17 cellular contexts compared by ENCODE assay signal in genomic region chr7:22219739-22220493, GRCh38.
A peak's percentile ranks its signal among the peaks of the same experiment; 100 is the strongest.
DNase-seq lines count a peak whose midpoint lies in the region; ATAC-seq, FAIRE-seq and TF ChIP-seq lines count a peak whose summit lies in the region.
"Had no signal": no experiment of that assay in that cellular context is flagged by ENCODE, and none has a peak within 500 bp of the region (broad histone marks: within the 10 kb centered on the region; RNA-seq: fewer than 3 reads in every experiment).

No MANE protein-coding gene starts in this region.

- H2AFZ ChIP-seq in PC-9: no peak overlapping the region
- H2AFZ ChIP-seq: GM23248 had no signal

- H4K20me1 ChIP-seq in PC-9 (ENCODE audit: insufficient read depth): no peaks in the 10 kb centered on the region

- TF ChIP-seq EP300 in sigmoid colon (IDR thresholded peaks at IDR 0.05): no peak

- POLR2A ChIA-PET in PC-9 (lab: Charles Lee; ENCODE audit: unreplicated experiment): no interaction called here

- no peaks in the 10 kb centered on the region for H3F3A ChIP-seq in PC-9 (ENCODE audit: insufficient read depth, low read depth)

- H3K27ac ChIP-seq in kidney (ENCODE audit: low read depth in 2 of 2, low read length in 2 of 2) (peak overlapping the region in 1 of 2 donors; percentile 76), sigmoid colon (peak overlapping the region; percentile 54 to 66 (median 62)), PC-9 (no peak overlapping the region)
- H3K27ac ChIP-seq: GM23248 had no signal

- H3K4me3 ChIP-seq in kidney (ENCODE audit: low read length in 2 of 2): peak overlapping the region; percentile 70 to 88
- peak overlapping the region; percentile 14 to 28 (median 22) for H3K4me3 ChIP-seq in sigmoid colon
- H3K4me3 ChIP-seq in PC-9: no peak overlapping the region
- H3K4me3 ChIP-seq: GM23248 had no signal

- DNase-seq in Right ventricle myocardium inferior (ENCODE audit: missing footprints) (no peak), cardiac septum (ENCODE audit: low spot score) (no peak), kidney (no peak), sigmoid colon (no peak), NCI-H748 (lab: John Stamatoyannopoulos, UW; ENCODE audit: unreplicated experiment) (no peak), PC-9 (no peak)
- DNase-seq in activated CD4-positive, CD25-positive, alpha-beta regulatory T cell (lab: John Stamatoyannopoulos, UW): no peak
- DNase-seq: 8988T; CD4-positive, CD25-positive, alpha-beta regulatory T cell; GM23248; IMR-90; NCI-H1048; NCI-H226; stimulated activated CD4-positive, alpha-beta T cell treated with anti-CD3 and anti-CD28 coated beads, Interleukin-2, amount 100 ng/mL, for 48 hours; SW 1271 had no signal

- ATAC-seq in Right ventricle myocardium inferior (peak; percentile 65), GM19395 (IDR thresholded peaks at IDR 0.05; ENCODE audit: unreplicated experiment) (no peak)

- TF ChIP-seq CTCF in kidney (IDR thresholded peaks at IDR 0.05; ENCODE audit: borderline replicate concordance, extremely low read depth, insufficient read depth): no peak
- TF ChIP-seq CTCF in sigmoid colon (IDR thresholded peaks at IDR 0.05): no peak
- TF ChIP-seq CTCF in PC-9 (conservative IDR thresholded peaks at IDR 0.05): no peak

- WGBS in sigmoid colon, 2 donors: 75 to 84% methylated on average over 10 of the region's 10 CpGs

- H3K4me2 ChIP-seq in PC-9: no peak overlapping the region

- no peaks in the 10 kb centered on the region for H3K79me2 ChIP-seq in PC-9 (ENCODE audit: low read depth)

- no peaks in the 10 kb centered on the region for H3K36me3 ChIP-seq in kidney (ENCODE audit: control insufficient read depth in 1 of 2, insufficient read depth in 2 of 2, low read length in 2 of 2)
- no peaks in the 10 kb centered on the region for H3K36me3 ChIP-seq in sigmoid colon
- H3K36me3 ChIP-seq in PC-9 (ENCODE audit: low read depth): no peaks in the 10 kb centered on the region

- peak overlapping the region; percentile 17 to 65 for H3K9ac ChIP-seq in kidney (ENCODE audit: low read length in 2 of 2)
- H3K9ac ChIP-seq: GM23248 had no signal

- FAIRE-seq in kidney (lab: Jason Lieb, UNC): no peak
- FAIRE-seq: astrocyte had no signal

- H3K9me3 ChIP-seq in kidney (ENCODE audit: control insufficient read depth in 1 of 2, low read length in 2 of 2): no peaks in the 10 kb centered on the region
- H3K9me3 ChIP-seq in sigmoid colon: no peaks in the 10 kb centered on the region
- H3K9me3 ChIP-seq in PC-9 (ENCODE audit: insufficient read depth, low read depth): peaks cover 3% of the 10 kb centered on the region; the same call in 1 of the 2 replicates

- no peak for TF ChIP-seq POLR2A in sigmoid colon (IDR thresholded peaks at IDR 0.05)

- H3K27me3 ChIP-seq in sigmoid colon (no peaks in the 10 kb centered on the region), PC-9 (ENCODE audit: insufficient read depth, low read depth) (no peaks in the 10 kb centered on the region)

- no peaks in the 10 kb centered on the region for H3K9me2 ChIP-seq in PC-9 (ENCODE audit: insufficient read depth)

- intact Hi-C loops in Right ventricle myocardium inferior (cut with DNase I): loop anchor here (5.0 kb wide), 1 partner anchor 93 kb away; no protein-coding TSS in a partner anchor
- intact Hi-C loops in cardiac septum (cut with DNase I): loop anchor here (5.0 kb wide), 1 partner anchor 93 kb away; no protein-coding TSS in a partner anchor
- intact Hi-C loops in kidney (cut with DNase I): no loop called here
- intact Hi-C loops in sigmoid colon (cut with DNase I): no loop called here
- intact Hi-C loops in PC-9 (cut with micrococcal nuclease; ENCODE audit: unreplicated experiment): no loop called here

- H3K4me1 ChIP-seq in kidney (ENCODE audit: control insufficient read depth in 1 of 2, insufficient read depth in 1 of 2, low read depth in 1 of 2, low read length in 2 of 2): peaks cover 0 to 6% of the 10 kb centered on the region in 2 donors
- no peaks in the 10 kb centered on the region for H3K4me1 ChIP-seq in sigmoid colon
- H3K4me1 ChIP-seq in PC-9 (replicated peaks; ENCODE audit: insufficient read depth): no peaks in the 10 kb centered on the region

- BruUV-seq in PC-9 (replicated peaks; lab: Mats Ljungman, UMichigan): no TSS peak

- CTCF ChIA-PET in PC-9 (lab: Charles Lee): no interaction called here

Comparison
In these comparisons a context has a peak if more than half of its experiments do, and no peak if none do; other contexts are left out.
1. intact Hi-C loops: an anchor here in Right ventricle myocardium inferior (5.0 kb wide) and cardiac septum (5.0 kb wide); none called in kidney, sigmoid colon and PC-9.